22 cellular contexts compared by ENCODE assay signal in genomic region chr14:92970233-92970625, GRCh38. TPM values are rescaled to one million over a fixed set of nuclear protein-coding genes. Genes with fewer than 3 reads are reported as not detected.
DNase-seq lines count a peak whose midpoint lies in the region; ATAC-seq, FAIRE-seq and TF ChIP-seq lines count a peak whose summit lies in the region.
"Had no signal": no experiment of that assay in that cellular context is flagged by ENCODE, and none has a peak within 500 bp of the region (broad histone marks: within the 10 kb centered on the region; RNA-seq: fewer than 3 reads in every experiment).

No MANE protein-coding gene starts in this region.

- H3K4me1 ChIP-seq in left ventricle myocardium inferior (peaks cover 69% of the 10 kb centered on the region), kidney (ENCODE audit: control insufficient read depth in 1 of 2, insufficient read depth in 1 of 2, low read depth in 1 of 2, low read length in 2 of 2) (peaks cover 26 to 35% of the 10 kb centered on the region in 2 donors), testis (peaks cover 27% of the 10 kb centered on the region)
- H3K4me1 ChIP-seq: Caco-2 had no signal

- H3K4me3 ChIP-seq in left ventricle myocardium inferior = no peak overlapping the region
- no peak overlapping the region for H3K4me3 ChIP-seq in kidney (ENCODE audit: low read length in 2 of 2)
- H3K4me3 ChIP-seq in testis = no peak overlapping the region

- peak overlapping the region; percentile 80 for H3K27ac ChIP-seq in left ventricle myocardium inferior (replicated peaks)
- peak overlapping the region; percentile 89 to 92 for H3K27ac ChIP-seq in kidney (ENCODE audit: low read depth in 2 of 2, low read length in 2 of 2)
- peak overlapping the region; percentile 47 to 73 for H3K27ac ChIP-seq in testis

- no peak for TF ChIP-seq POLR2A in testis (IDR thresholded peaks at IDR 0.05)

- DNase-seq in left ventricle myocardium inferior (peak; percentile 5), Right ventricle myocardium inferior (ENCODE audit: missing footprints) (no peak), NCI-H69 (lab: John Stamatoyannopoulos, UW) (peak; percentile 25), kidney (peak; percentile 67), testis (no peak), islet precursor cell (no peak)
- no peak for DNase-seq in stimulated activated CD4-positive, alpha-beta T cell treated with anti-CD3 and anti-CD28 coated beads, Interleukin-1b, Interleukin-23, amount 100 ng/mL, for 48 hours
- DNase-seq: ACHN, AML-193, Caco-2, DMS153, HFFc6, Karpas-422, MM.1S, NCI-H1105 treated with DMSO at 0.1 percent for 48 hours, NCI-H2029 treated with DMSO at 0.1 percent for 48 hours, NCI-H2171 treated with DMSO at 0.1 percent for 48 hours, NCI-H82 had no signal

- no peak for ATAC-seq in Right ventricle myocardium inferior
- ATAC-seq: SK-N-SH treated with all-trans-retinoic acid at 6 μM for 48 hours had no signal

- WGBS in testis, 2 donors = 80 to 100% methylated on average over 1 to 9 of the region's 9 CpGs

- H3K27me3 ChIP-seq in left ventricle myocardium inferior (ENCODE audit: low read depth) (no peaks in the 10 kb centered on the region), testis (no peaks in the 10 kb centered on the region)

- H3K36me3 ChIP-seq in left ventricle myocardium inferior (no peaks in the 10 kb centered on the region), kidney (ENCODE audit: control insufficient read depth in 1 of 2, insufficient read depth in 2 of 2, low read length in 2 of 2) (no peaks in the 10 kb centered on the region), testis (ENCODE audit: low read depth, missing control alignments) (no peaks in the 10 kb centered on the region)

- no peak for FAIRE-seq in kidney (lab: Jason Lieb, UNC)
- FAIRE-seq: GM12892 had no signal

- intact Hi-C loops in left ventricle myocardium inferior (cut with micrococcal nuclease) (no loop called here), Right ventricle myocardium inferior (cut with DNase I) (loop anchor here (5.0 kb wide), 3 partner anchors 37 to 162 kb away; no protein-coding TSS in a partner anchor), kidney (cut with DNase I) (no loop called here), testis (cut with DNase I; ENCODE audit: low total_unique reads) (no loop called here)

- TF ChIP-seq CTCF in left ventricle myocardium inferior (IDR thresholded peaks at IDR 0.05; ENCODE audit: borderline replicate concordance) = no peak
- no peak for TF ChIP-seq CTCF in kidney (IDR thresholded peaks at IDR 0.05; ENCODE audit: borderline replicate concordance, extremely low read depth, insufficient read depth)
- no peak for TF ChIP-seq CTCF in testis (IDR thresholded peaks at IDR 0.05)

- H3K9me3 ChIP-seq in left ventricle myocardium inferior (replicated peaks) (no peaks in the 10 kb centered on the region), kidney (ENCODE audit: control insufficient read depth in 1 of 2, low read length in 2 of 2) (no peaks in the 10 kb centered on the region), testis (no peaks in the 10 kb centered on the region)
- H3K9me3 ChIP-seq: Caco-2 had no signal

- peak overlapping the region in 1 of 2 donors; percentile 41 for H3K9ac ChIP-seq in kidney (ENCODE audit: low read length in 2 of 2)

RNA-seq across cellular contexts. Expression of gene CHGA, which starts 47.3 kb away (rescaled TPM):
- total RNA-seq in left ventricle myocardium inferior = not detected
- not detected for total RNA-seq in Right ventricle myocardium inferior
- 0.38 TPM for total RNA-seq in kidney
- polyA plus RNA-seq in kidney (ENCODE audit: insufficient read depth, low read depth, low replicate concordance) = 6.6 TPM
- total RNA-seq in testis = 100 to 1,000 TPM in 1 of 2 donors, 10 to 100 TPM in 1; 92.9 to 191 TPM
- polyA plus RNA-seq in testis (ENCODE audit: insufficient read depth, low read depth, low replicate concordance) = 225 TPM
- total RNA-seq: Caco-2, H4, HFFc6 had no signal
- polyA plus RNA-seq: CD14-positive monocyte had no signal

Comparison
In these comparisons a context has a peak if more than half of its experiments do, and no peak if none do; other contexts are left out.
1. DNase-seq: peak in left ventricle myocardium inferior (single experiment), NCI-H69 (single experiment) and kidney (single experiment); none in Right ventricle myocardium inferior (single experiment), testis (single experiment), islet precursor cell (single experiment) and stimulated activated CD4-positive, alpha-beta T cell treated with anti-CD3 and anti-CD28 coated beads, Interleukin-1b, Interleukin-23, amount 100 ng/mL, for 48 hours (single experiment).
2. RNA of gene CHGA, which starts 47.3 kb away (total RNA-seq): 92.9 to 191 TPM in testis; 0.38 TPM in kidney (single experiment), not detected in left ventricle myocardium inferior (single experiment) and not detected in Right ventricle myocardium inferior (single experiment); every median in the first group is over 10 times any median in the second.
3. Peak in every context shown above with its lines, with median percentiles within 50 percentile points of each other: H3K27ac ChIP-seq.